8 cellular contexts compared by ENCODE assay signal in genomic region chr17:77281904-77282367, GRCh38.
DNase-seq lines count a peak whose midpoint lies in the region; ATAC-seq and TF ChIP-seq lines count a peak whose summit lies in the region.

No MANE protein-coding gene starts in this region.

- H3K4me1 ChIP-seq in ascending aorta (peaks cover 4 to 8% of the 10 kb centered on the region in 2 donors), lower lobe of right lung (peaks cover 47% of the 10 kb centered on the region)

- peak; percentile 73 for DNase-seq in D341Med (ENCODE audit: low spot score)
- DNase-seq in ascending aorta (ENCODE audit: low spot score in 2 of 2) = no peak
- DNase-seq in lower lobe of right lung = peak; percentile 80
- DNase-seq in cerebellar cortex (ENCODE audit: low spot score) = no peak
- no peak for DNase-seq in occipital lobe (lab: John Stamatoyannopoulos, UW)
- no peak for DNase-seq in NCI-H446 (lab: John Stamatoyannopoulos, UW)

- H3K27ac ChIP-seq in ascending aorta (no peak overlapping the region), lower lobe of right lung (peak overlapping the region; percentile 76)

- peaks cover 9% of the 10 kb centered on the region for H3K27me3 ChIP-seq in ascending aorta
- H3K27me3 ChIP-seq in lower lobe of right lung (ENCODE audit: low read depth) = peaks cover 13% of the 10 kb centered on the region

- intact Hi-C loops in ascending aorta (cut with DNase I) (no loop called here), lower lobe of right lung (cut with DNase I) (no loop called here)

- ATAC-seq in HG02938 (IDR thresholded peaks at IDR 0.05; ENCODE audit: unreplicated experiment) (peak; percentile 25), lower lobe of right lung (peak; percentile 37), HG03139 (IDR thresholded peaks at IDR 0.05; ENCODE audit: unreplicated experiment) (no peak)

- no peak for TF ChIP-seq CTCF in ascending aorta (IDR thresholded peaks at IDR 0.05)
- TF ChIP-seq CTCF in lower lobe of right lung (IDR thresholded peaks at IDR 0.05) = no peak

- no peaks in the 10 kb centered on the region for H3K9me3 ChIP-seq in ascending aorta
- H3K9me3 ChIP-seq in lower lobe of right lung = no peaks in the 10 kb centered on the region

- peak overlapping the region; percentile 49 to 68 for H3K4me3 ChIP-seq in ascending aorta
- peak overlapping the region; percentile 71 for H3K4me3 ChIP-seq in lower lobe of right lung

- H3K36me3 ChIP-seq in ascending aorta = no peaks in the 10 kb centered on the region
- H3K36me3 ChIP-seq in lower lobe of right lung = no peaks in the 10 kb centered on the region

Comparison
In these comparisons a context has a peak if more than half of its experiments do, and no peak if none do; other contexts are left out.
1. DNase-seq: peak in D341Med (single experiment) and lower lobe of right lung (single experiment); none in ascending aorta (0 of 2), cerebellar cortex (single experiment), occipital lobe (single experiment) and NCI-H446 (0 of 2).